8 cellular contexts compared by ENCODE assay signal in the genomic region with DNA sequence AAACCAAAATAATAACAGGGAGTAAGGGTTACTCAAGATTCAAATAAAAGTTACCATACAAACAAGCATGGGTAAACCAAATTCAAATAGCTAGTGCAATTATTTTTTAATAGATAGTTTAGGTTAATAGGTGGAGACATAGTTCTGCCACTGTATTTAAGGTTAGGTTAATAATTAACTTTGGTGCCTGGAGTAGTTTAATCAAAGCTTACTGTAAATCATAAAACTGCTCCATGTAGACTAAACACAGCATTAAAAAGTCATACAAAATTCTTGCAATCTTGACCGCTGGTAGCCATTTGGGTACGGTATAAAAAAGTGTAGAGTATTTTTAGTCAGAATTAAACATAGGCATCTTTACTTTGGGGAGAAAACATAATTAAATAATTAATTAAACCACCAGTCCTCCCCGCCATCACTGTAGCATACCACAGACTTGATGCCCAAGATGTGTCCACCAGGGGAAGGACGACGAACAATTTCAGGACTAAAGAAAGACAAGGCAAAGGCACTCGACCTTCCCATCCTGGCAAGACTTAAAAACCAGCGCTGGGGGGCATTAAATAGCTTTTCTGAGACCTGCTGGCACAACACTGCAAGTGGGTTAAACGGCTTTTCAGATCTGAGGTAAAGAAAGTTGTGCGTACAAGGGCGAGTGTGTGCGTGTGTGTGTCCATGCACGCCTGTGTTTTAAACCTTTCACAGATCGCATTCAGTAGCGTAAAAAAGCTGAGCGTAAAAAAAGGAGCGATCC. TPM values are rescaled to one million over a fixed set of nuclear protein-coding genes. Genes with fewer than 3 reads are reported as not detected.
DNase-seq lines count a peak whose midpoint lies in the region; ATAC-seq, FAIRE-seq and TF ChIP-seq lines count a peak whose summit lies in the region.

No MANE protein-coding gene starts in this region.

- DNase-seq in HEK293T (ENCODE audit: extremely low spot score): peak; percentile 19
- peak; percentile 45 for DNase-seq in astrocyte of the hippocampus (ENCODE audit: low read depth, low spot score)
- no peak for DNase-seq in kidney
- DNase-seq in small intestine: peak; percentile 66
- DNase-seq in effector CD8-positive, alpha-beta T cell (lab: John Stamatoyannopoulos, UW): no peak
- no peak for DNase-seq in SKM-1 treated with dmso at 0.1 percent for 144 hours (lab: John Stamatoyannopoulos, UW; ENCODE audit: unreplicated experiment)
- no peak for DNase-seq in HK-2 (ENCODE audit: unreplicated experiment)

- H3K4me1 ChIP-seq in kidney (ENCODE audit: control insufficient read depth in 1 of 2, insufficient read depth in 1 of 2, low read depth in 1 of 2, low read length in 2 of 2): peaks cover 10 to 11% of the 10 kb centered on the region in 2 donors
- H3K4me1 ChIP-seq in small intestine (ENCODE audit: control insufficient read depth in 2 of 2, insufficient read depth in 1 of 2, low read depth in 1 of 2, low read length in 1 of 2): peaks cover 0 to 3% of the 10 kb centered on the region in 2 donors

- TF ChIP-seq CTCF in kidney (IDR thresholded peaks at IDR 0.05; ENCODE audit: borderline replicate concordance, extremely low read depth, insufficient read depth): no peak

- H3K9ac ChIP-seq in kidney (ENCODE audit: low read length in 2 of 2): peak overlapping the region in 1 of 2 donors; percentile 67

- no peaks in the 10 kb centered on the region for H3K9me3 ChIP-seq in kidney (ENCODE audit: control insufficient read depth in 1 of 2, low read length in 2 of 2)
- H3K9me3 ChIP-seq in small intestine (ENCODE audit: control insufficient read depth, low read depth): no peaks in the 10 kb centered on the region

- 14 to 29% (median 24%) methylated on average over 16 of the region's 16 CpGs for WGBS in small intestine, 3 donors

- H3K36me3 ChIP-seq in kidney (ENCODE audit: control insufficient read depth in 1 of 2, insufficient read depth in 2 of 2, low read length in 2 of 2): no peaks in the 10 kb centered on the region
- H3K36me3 ChIP-seq in small intestine (ENCODE audit: control insufficient read depth in 2 of 2, insufficient read depth in 2 of 2, low read length in 2 of 2): no peaks in the 10 kb centered on the region

- POLR2A ChIA-PET in HEK293T (lab: Yijun Ruan, JAX): no interaction called here

- no peak for FAIRE-seq in kidney (lab: Jason Lieb, UNC)
- peak; percentile 71 for FAIRE-seq in small intestine (lab: Jason Lieb, UNC)

- peak overlapping the region; percentile 74 to 84 for H3K4me3 ChIP-seq in kidney (ENCODE audit: low read length in 2 of 2)
- peak overlapping the region; percentile 41 to 84 for H3K4me3 ChIP-seq in small intestine (ENCODE audit: low read depth in 1 of 2, low read length in 2 of 2)

- peak overlapping the region in 1 of 2 donors; percentile 60 for H3K27ac ChIP-seq in kidney (ENCODE audit: low read depth in 2 of 2, low read length in 2 of 2)
- H3K27ac ChIP-seq in small intestine (ENCODE audit: low read depth in 1 of 2, low read length in 1 of 2): peak overlapping the region; percentile 83 to 95

- peaks cover 0 to 8% of the 10 kb centered on the region in 2 donors for H3K27me3 ChIP-seq in small intestine (ENCODE audit: control insufficient read depth in 2 of 2, insufficient read depth in 2 of 2, low read length in 2 of 2)

- intact Hi-C loops in kidney (cut with DNase I): no loop called here

- CTCF ChIA-PET in HEK293T (lab: Yijun Ruan, JAX): no interaction called here

- no peak for ATAC-seq in HG03354 (IDR thresholded peaks at IDR 0.05; ENCODE audit: poor library complexity, severe bottlenecking, unreplicated experiment)

TF ChIP-seq in HEK293T, 16 proteins besides CTCF, POLR2A, EP300 and RAD21:
- TF ChIP-seq, protein P1, sequence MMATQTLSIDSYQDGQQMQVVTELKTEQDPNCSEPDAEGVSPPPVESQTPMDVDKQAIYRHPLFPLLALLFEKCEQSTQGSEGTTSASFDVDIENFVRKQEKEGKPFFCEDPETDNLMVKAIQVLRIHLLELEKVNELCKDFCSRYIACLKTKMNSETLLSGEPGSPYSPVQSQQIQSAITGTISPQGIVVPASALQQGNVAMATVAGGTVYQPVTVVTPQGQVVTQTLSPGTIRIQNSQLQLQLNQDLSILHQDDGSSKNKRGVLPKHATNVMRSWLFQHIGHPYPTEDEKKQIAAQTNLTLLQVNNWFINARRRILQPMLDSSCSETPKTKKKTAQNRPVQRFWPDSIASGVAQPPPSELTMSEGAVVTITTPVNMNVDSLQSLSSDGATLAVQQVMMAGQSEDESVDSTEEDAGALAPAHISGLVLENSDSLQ (IDR thresholded peaks at IDR 0.05): no peak
- TF ChIP-seq FOXM1 (IDR thresholded peaks at IDR 0.05; ENCODE audit: borderline replicate concordance): no peak
- TF ChIP-seq HDGF (IDR thresholded peaks at IDR 0.05; ENCODE audit: borderline replicate concordance): no peak
- no peak for TF ChIP-seq LEF1 (IDR thresholded peaks at IDR 0.05; ENCODE audit: borderline replicate concordance)
- no peak for TF ChIP-seq CTBP1 (IDR thresholded peaks at IDR 0.05; ENCODE audit: borderline replicate concordance)
- TF ChIP-seq FOXA1 (IDR thresholded peaks at IDR 0.05): no peak
- TF ChIP-seq SP1 (IDR thresholded peaks at IDR 0.05): no peak
- no peak for TF ChIP-seq NFRKB (IDR thresholded peaks at IDR 0.05)

RNA-seq across cellular contexts. Expression of gene SEMA6A, which starts 2.9 kb away (rescaled TPM):
- 51.6 TPM for total RNA-seq in kidney
- polyA plus RNA-seq in kidney (ENCODE audit: insufficient read depth, low read depth, low replicate concordance) (4.0 TPM), small intestine (10 to 100 TPM; 12.9 to 13.5 (median 13.2) TPM)

Comparison
In these comparisons a context has a peak if more than half of its experiments do, and no peak if none do; other contexts are left out.
1. DNase-seq: peak in HEK293T (single experiment), astrocyte of the hippocampus (single experiment) and small intestine (single experiment); none in kidney (single experiment), effector CD8-positive, alpha-beta T cell (single experiment), SKM-1 treated with dmso at 0.1 percent for 144 hours (single experiment) and HK-2 (single experiment).